In genomic region chr19:48500830-48501445, GRCh38 we compare ENCODE assay signal across 10 cellular contexts. TPM values are rescaled to one million over a fixed set of nuclear protein-coding genes. Genes with fewer than 3 reads are reported as not detected.
DNase-seq lines count a peak whose midpoint lies in the region; ATAC-seq and TF ChIP-seq lines count a peak whose summit lies in the region.
"Had no signal": no experiment of that assay in that cellular context is flagged by ENCODE, and none has a peak within 500 bp of the region (broad histone marks: within the 10 kb centered on the region; RNA-seq: fewer than 3 reads in every experiment).

No MANE protein-coding gene starts in this region.

- no peak for ATAC-seq in IMR-90 (ENCODE audit: low read depth)
- no peak for ATAC-seq in central memory CD8-positive, alpha-beta T cell (replicated peaks; ENCODE audit: extremely low read depth, poor library complexity, severe bottlenecking)

- peak overlapping the region; percentile 81 for H2AFZ ChIP-seq in IMR-90 (replicated peaks; ENCODE audit: low read length, poor library complexity)

- no peak overlapping the region for H4K91ac ChIP-seq in IMR-90 (ENCODE audit: insufficient read depth, low read depth, low read length)

- POLR2A ChIA-PET in IMR-90 (lab: Charles Lee; ENCODE audit: unreplicated experiment), result no interaction called here

- peaks cover 4% of the 10 kb centered on the region for H3K36me3 Mint-ChIP-seq in central memory CD8-positive, alpha-beta T cell (ENCODE audit: insufficient read depth)
- no peaks in the 10 kb centered on the region for H3K36me3 Mint-ChIP-seq in mesothelial cell of epicardium

- no peaks in the 10 kb centered on the region for H3K79me1 ChIP-seq in IMR-90 (ENCODE audit: low read depth in 1 of 2, low read length in 2 of 2)

- no peak overlapping the region for H3K56ac ChIP-seq in IMR-90 (ENCODE audit: extremely low read depth, insufficient read depth, low read length)

- H3K9me3 Mint-ChIP-seq in central memory CD8-positive, alpha-beta T cell, result no peaks in the 10 kb centered on the region
- H3K9me3 Mint-ChIP-seq in mesothelial cell of epicardium, result no peaks in the 10 kb centered on the region

- 72% methylated on average over 11 of the region's 30 CpGs; no CpG with 5 or more reads in 1 of the 2 experiments for WGBS in IMR-90 (ENCODE audit: extremely low coverage in 2 of 2, insufficient read length in 1 of 2), 2 experiments

- in situ Hi-C loops in IMR-90 (cut with MboI; ENCODE audit: low sequenced_read_pairs), result no loop called here

- intact Hi-C loops in IMR-90 (cut with micrococcal nuclease), result no loop called here

- H3K23ac ChIP-seq in IMR-90 (ENCODE audit: low read depth, low read length), result no peak overlapping the region

- 0 out of 2 replicates have a peak overlapping the region, but pooled peaks have one; percentile 41 for H3K9ac ChIP-seq in BLaER1
- H3K9ac ChIP-seq in IMR-90 (ENCODE audit: low read depth, low read length), result no peak overlapping the region

- no peak for TF ChIP-seq RAD21 in IMR-90 (IDR thresholded peaks at IDR 0.05; ENCODE audit: low read length)

- CTCF ChIA-PET in IMR-90 (lab: Yijun Ruan, JAX), result interaction anchor here (0.6 kb wide), 1 partner anchor 107 kb away, joined by 3 read pairs; no protein-coding TSS in a partner anchor

- H3K4me1 Mint-ChIP-seq in central memory CD8-positive, alpha-beta T cell, result peaks cover 26% of the 10 kb centered on the region
- H3K4me1 Mint-ChIP-seq in mesothelial cell of epicardium, result peaks cover 21% of the 10 kb centered on the region

- H3K4me2 ChIP-seq in BLaER1 (peak overlapping the region; percentile 93), IMR-90 (ENCODE audit: low read depth, low read length) (no peak overlapping the region)

- BruUV-seq in IMR-90 (replicated peaks; lab: Mats Ljungman, UMichigan), result no TSS peak

- no peak for DNase-seq in IMR-90
- no peak for DNase-seq in central memory CD8-positive, alpha-beta T cell (ENCODE audit: low spot score in 2 of 2)
- no peak for DNase-seq in mesothelial cell of epicardium (ENCODE audit: low spot score in 2 of 2, unreplicated experiment in 2 of 2)
- no peak for DNase-seq in NCI-H226
- DNase-seq in effector CD8-positive, alpha-beta T cell (lab: John Stamatoyannopoulos, UW), result no peak
- no peak for DNase-seq in NK-92 treated with Interleukin-12 subunit alpha and Interleukin-12 subunit beta, amount 100 ng/mL, for 24 hours (lab: John Stamatoyannopoulos, UW)
- no peak for DNase-seq in NCI-H2227 treated with DMSO at 0.1 percent for 48 hours (lab: John Stamatoyannopoulos, UW)
- DNase-seq: left cardiac atrium had no signal

- H2AK9ac ChIP-seq in IMR-90 (replicated peaks; ENCODE audit: low read depth, low read length, poor library complexity), result no peak overlapping the region

- H2BK20ac ChIP-seq in IMR-90 (ENCODE audit: low read depth, low read length), result no peak overlapping the region

- no peak for TF ChIP-seq CTCF in IMR-90 (conservative IDR thresholded peaks at IDR 0.05; ENCODE audit: low read depth, low read length)
- TF ChIP-seq CTCF in mesothelial cell of epicardium (IDR thresholded peaks at IDR 0.05; ENCODE audit: unreplicated experiment), result no peak

- no peak overlapping the region for H3K14ac ChIP-seq in IMR-90 (replicated peaks; ENCODE audit: low read depth, low read length)

- no peak overlapping the region for H4K8ac ChIP-seq in IMR-90 (ENCODE audit: low read depth in 2 of 2, low read length in 2 of 2)

- no peak overlapping the region for H2BK15ac ChIP-seq in IMR-90 (ENCODE audit: low read depth, low read length)

- peaks cover 22% of the 10 kb centered on the region for H4K20me1 ChIP-seq in BLaER1
- H4K20me1 ChIP-seq in IMR-90 (ENCODE audit: insufficient read depth, low read length), result no peaks in the 10 kb centered on the region; the same call in 1 of the 2 replicates

- no peak overlapping the region for H2AK5ac ChIP-seq in IMR-90 (ENCODE audit: low read depth, low read length)

- no peak overlapping the region for H3K18ac ChIP-seq in IMR-90 (ENCODE audit: low read depth, low read length)

- H3K9me1 ChIP-seq in IMR-90 (ENCODE audit: insufficient read depth, low read length), result no peaks in the 10 kb centered on the region

- H3K27me3 Mint-ChIP-seq in central memory CD8-positive, alpha-beta T cell, result peaks cover 21% of the 10 kb centered on the region
- no peaks in the 10 kb centered on the region for H3K27me3 Mint-ChIP-seq in mesothelial cell of epicardium (ENCODE audit: low read depth)

- H3K9me3 ChIP-seq in BLaER1 (no peaks in the 10 kb centered on the region), IMR-90 (ENCODE audit: control insufficient read depth, insufficient read depth, low read length) (no peaks in the 10 kb centered on the region)

- no peak for TF ChIP-seq POLR2A in IMR-90 (IDR thresholded peaks at IDR 0.05; ENCODE audit: low read depth, low read length)

- H3K4me3 Mint-ChIP-seq in central memory CD8-positive, alpha-beta T cell, result peak overlapping the region; percentile 53
- H3K4me3 Mint-ChIP-seq in mesothelial cell of epicardium, result peak overlapping the region; percentile 72

- H3K36me3 ChIP-seq in BLaER1 (no peaks in the 10 kb centered on the region), IMR-90 (ENCODE audit: control insufficient read depth, insufficient read depth, low read length) (no peaks in the 10 kb centered on the region)

- H3K4me1 ChIP-seq in BLaER1 (peaks cover 62% of the 10 kb centered on the region), IMR-90 (ENCODE audit: control insufficient read depth, insufficient read depth, low read length) (peaks cover 3% of the 10 kb centered on the region; the same call in 1 of the 2 replicates)

- no peak overlapping the region for H4K5ac ChIP-seq in IMR-90 (ENCODE audit: low read depth, low read length)

- dilution Hi-C loops in IMR-90 (cut with HindIII; ENCODE audit: low sequenced_read_pairs, unreplicated experiment), result no loop called here

- H3K27me3 ChIP-seq in BLaER1, result peaks cover 49% of the 10 kb centered on the region
- peaks cover 42% of the 10 kb centered on the region for H3K27me3 ChIP-seq in IMR-90 (ENCODE audit: control insufficient read depth, insufficient read depth, low read length)

- no peak overlapping the region for H3K4ac ChIP-seq in IMR-90 (ENCODE audit: low read depth, low read length)

- H2BK5ac ChIP-seq in IMR-90 (ENCODE audit: low read depth, low read length, poor library complexity, severe bottlenecking), result no peak overlapping the region

- H3K27ac Mint-ChIP-seq in central memory CD8-positive, alpha-beta T cell (ENCODE audit: low read depth), result no peak overlapping the region
- peak overlapping the region; percentile 30 for H3K27ac Mint-ChIP-seq in mesothelial cell of epicardium

- peak overlapping the region; percentile 63 for H3K27ac ChIP-seq in BLaER1
- H3K27ac ChIP-seq in IMR-90 (ENCODE audit: insufficient read depth, low read length), result no peak overlapping the region

- H3K4me3 ChIP-seq in BLaER1 (peak overlapping the region; percentile 56), IMR-90 (ENCODE audit: insufficient read depth, low read depth, low read length) (no peak overlapping the region)

- no peak overlapping the region for H2BK120ac ChIP-seq in IMR-90 (ENCODE audit: low read depth, low read length)

TF ChIP-seq in IMR-90, 13 proteins besides CTCF, POLR2A, EP300 and RAD21 (continues in another document):
- TF ChIP-seq NFE2L2 (IDR thresholded peaks at IDR 0.05; ENCODE audit: low read depth, low read length) (no peak), CHD1 (IDR thresholded peaks at IDR 0.05; ENCODE audit: low read depth, low read length) (no peak), MAFK (IDR thresholded peaks at IDR 0.05; ENCODE audit: low read depth, low read length) (no peak), ELK1 (IDR thresholded peaks at IDR 0.05; ENCODE audit: borderline replicate concordance, low read depth, low read length) (no peak), BHLHE40 (IDR thresholded peaks at IDR 0.05; ENCODE audit: low read depth, low read length) (no peak), MXI1 (IDR thresholded peaks at IDR 0.05; ENCODE audit: borderline replicate concordance, low read depth, low read length) (no peak), RCOR1 (IDR thresholded peaks at IDR 0.05; ENCODE audit: insufficient replicate concordance, low read length) (no peak)

RNA-seq across cellular contexts. Expression of gene LMTK3, which starts 10.7 kb away (rescaled TPM):
- total RNA-seq in IMR-90 (2012; rRNA removed), result 0.18 TPM in 1 of 2 replicates, not detected in the other
- polyA plus RNA-seq in IMR-90 (2012; rRNA removed), result 0.60 and 0.87 TPM in 2 replicates
- polyA plus RNA-seq in IMR-90 (2012; cell fraction: cytosol; rRNA removed), result 0.70 and 0.79 TPM in 2 replicates
- 2.9 and 5.0 TPM in 2 replicates for polyA plus RNA-seq in IMR-90 (2012; cell fraction: nucleus; rRNA removed; ENCODE audit: low replicate concordance)
- 19.4 to 21.3 TPM (median 20.4 TPM) in 3 replicates for total RNA-seq in mesothelial cell of epicardium
- total RNA-seq: subcutaneous adipose tissue had no signal

RNA-seq across cellular contexts. Expression of gene CYTH2, which starts 31.8 kb away (rescaled TPM):
- total RNA-seq in IMR-90 (2012; rRNA removed) (35.8 and 38.3 TPM in 2 replicates), mesothelial cell of epicardium (184 to 196 TPM (median 190 TPM) in 3 replicates)
- 56.1 and 62.0 TPM in 2 replicates for polyA plus RNA-seq in IMR-90 (2012; rRNA removed)
- polyA plus RNA-seq in IMR-90 (2012; cell fraction: cytosol; rRNA removed), result 49.6 and 59.9 TPM in 2 replicates
- polyA plus RNA-seq in IMR-90 (2012; cell fraction: nucleus; rRNA removed; ENCODE audit: low replicate concordance), result 149 and 158 TPM in 2 replicates

RNA-seq across cellular contexts. Expression of gene KCNJ14, which starts 45.6 kb away (rescaled TPM):
- total RNA-seq in IMR-90 (2012; rRNA removed), result under 0.01 and 0.18 TPM in 2 replicates
- 0.34 and 0.39 TPM in 2 replicates for polyA plus RNA-seq in IMR-90 (2012; rRNA removed)
- 0.11 and 0.29 TPM in 2 replicates for polyA plus RNA-seq in IMR-90 (2012; cell fraction: cytosol; rRNA removed)
- 2.0 and 4.1 TPM in 2 replicates for polyA plus RNA-seq in IMR-90 (2012; cell fraction: nucleus; rRNA removed; ENCODE audit: low replicate concordance)
- total RNA-seq in mesothelial cell of epicardium, result 2.7 to 2.8 TPM (median 2.8 TPM) in 3 replicates

RNA-seq across cellular contexts. Expression of gene SULT2B1, which starts 51.0 kb away (rescaled TPM):
- total RNA-seq in IMR-90 (2012; rRNA removed) (not detected in 2 replicates), mesothelial cell of epicardium (0.64 to 0.79 TPM (median 0.74 TPM) in 3 replicates)
- 0.09 TPM in 1 of 2 replicates, not detected in the other for polyA plus RNA-seq in IMR-90 (2012; rRNA removed)
- 0.08 TPM in 1 of 2 replicates, not detected in the other for polyA plus RNA-seq in IMR-90 (2012; cell fraction: cytosol; rRNA removed)
- polyA plus RNA-seq in IMR-90 (2012; cell fraction: nucleus; rRNA removed; ENCODE audit: low replicate concordance), result 0.13 and 0.23 TPM in 2 replicates
- total RNA-seq: subcutaneous adipose tissue had no signal

RNA-seq across cellular contexts. Expression of gene GRWD1, which starts 55.2 kb away (rescaled TPM):
- 22.0 and 32.5 TPM in 2 replicates for total RNA-seq in IMR-90 (2012; rRNA removed)
- polyA plus RNA-seq in IMR-90 (2012; rRNA removed), result 22.5 and 25.2 TPM in 2 replicates
- 20.0 and 42.6 TPM in 2 replicates for polyA plus RNA-seq in IMR-90 (2012; cell fraction: cytosol; rRNA removed)
- 13.1 and 26.6 TPM in 2 replicates for polyA plus RNA-seq in IMR-90 (2012; cell fraction: nucleus; rRNA removed; ENCODE audit: low replicate concordance)
- total RNA-seq in mesothelial cell of epicardium, result 34.0 to 36.5 TPM (median 36.2 TPM) in 3 replicates

Comparison
In these comparisons a context has a peak if more than half of its experiments do, and no peak if none do; other contexts are left out.
1. RNA of gene LMTK3, which starts 10.7 kb away (total RNA-seq): 19.4 to 21.3 TPM in mesothelial cell of epicardium; 0.18 TPM in IMR-90; every median in the first group is over 10 times any median in the second.